In genomic region chr20:36098364-36098763, GRCh38 we compare ENCODE assay signal across 9 cellular contexts. TPM values are rescaled to one million over a fixed set of nuclear protein-coding genes. Genes with fewer than 3 reads are reported as not detected.
DNase-seq lines count a peak whose midpoint lies in the region; ATAC-seq and TF ChIP-seq lines count a peak whose summit lies in the region.
"Had no signal": no experiment of that assay in that cellular context is flagged by ENCODE, and none has a peak within 500 bp of the region (broad histone marks: within the 10 kb centered on the region; RNA-seq: fewer than 3 reads in every experiment).

No MANE protein-coding gene starts in this region.

- DNase-seq in CD1c-positive myeloid dendritic cell (ENCODE audit: extremely low spot score) (peak; percentile 88), adrenal gland (peak in 6 of 7 donors; percentile 40 to 71 (median 53)), left colon (peak; percentile 46 to 75), NCI-H1694 treated with DMSO at 0.1 percent for 48 hours (lab: John Stamatoyannopoulos, UW) (no peak), HPDE6-E6E7 (ENCODE audit: extremely low spot score) (no peak)
- no peak for DNase-seq in activated effector memory CD4-positive, alpha-beta T cell treated with anti-CD3 and anti-CD28 coated beads, Interleukin-2, amount 50 U/mL, for 16 hours
- no peak for DNase-seq in stimulated activated CD4-positive, alpha-beta T cell treated with anti-CD3 and anti-CD28 coated beads, Interleukin-4, amount 100 ng/mL, for 24 hours

- no peaks in the 10 kb centered on the region for H3K27me3 ChIP-seq in adrenal gland

- no peak overlapping the region for H3K4me3 ChIP-seq in adrenal gland

- H3K4me1 ChIP-seq in adrenal gland (replicated peaks in 1 of 2), result peaks cover 4 to 24% of the 10 kb centered on the region in 2 donors

- intact Hi-C loops in adrenal gland (cut with DNase I) (no loop called here), left colon (cut with DNase I, micrococcal nuclease) (no loop called here)

- no peak for TF ChIP-seq CTCF in adrenal gland (IDR thresholded peaks at IDR 0.05)

- H3K9me3 ChIP-seq in adrenal gland (replicated peaks in 1 of 3), result no peaks in the 10 kb centered on the region

- no peaks in the 10 kb centered on the region for H3K36me3 ChIP-seq in adrenal gland (replicated peaks in 1 of 2)

- TF ChIP-seq POLR2A in adrenal gland (IDR thresholded peaks at IDR 0.05), result no peak

- peak overlapping the region in 2 of 5 donors; percentile 19 to 27 for H3K27ac ChIP-seq in adrenal gland

- WGBS in adrenal gland, 4 donors, result 36 to 64% (median 51%) methylated on average over 2 of the region's 2 CpGs

- ATAC-seq in HG03354 (IDR thresholded peaks at IDR 0.05; ENCODE audit: poor library complexity, severe bottlenecking, unreplicated experiment), result peak; percentile 85
- peak; percentile 9 for ATAC-seq in left colon
- ATAC-seq: T-cell had no signal

RNA-seq across cellular contexts. Expression of gene EPB41L1, which starts 56.2 kb away (rescaled TPM):
- total RNA-seq in adrenal gland (100 to 1,000 TPM; 105 to 813 (median 190) TPM), left colon (10 to 100 TPM; 60.6 to 63.1 TPM)
- 1,000 to 10,000 TPM in 1 of 3 donors, 10 to 100 TPM in 2; 29.8 to 1,154 (median 46.8) TPM for polyA plus RNA-seq in adrenal gland

Comparison
In these comparisons a context has a peak if more than half of its experiments do, and no peak if none do; other contexts are left out.
1. DNase-seq: peak in CD1c-positive myeloid dendritic cell (single experiment), adrenal gland (6 of 7) and left colon (2 of 2); none in NCI-H1694 treated with DMSO at 0.1 percent for 48 hours (single experiment), HPDE6-E6E7 (single experiment), activated effector memory CD4-positive, alpha-beta T cell treated with anti-CD3 and anti-CD28 coated beads, Interleukin-2, amount 50 U/mL, for 16 hours (single experiment) and stimulated activated CD4-positive, alpha-beta T cell treated with anti-CD3 and anti-CD28 coated beads, Interleukin-4, amount 100 ng/mL, for 24 hours (single experiment).